30 cellular contexts compared by ENCODE assay signal in genomic region chr2:24935145-24935544, GRCh38.
"Had no signal": no experiment of that assay in that cellular context is flagged by ENCODE, and none has a peak within 500 bp of the region (broad histone marks: within the 10 kb centered on the region; RNA-seq: fewer than 3 reads in every experiment).

No MANE protein-coding gene starts in this region.

- H3K4me2 ChIP-seq: hepatocyte had no signal

- H3K9me3 ChIP-seq: gastrocnemius medialis, heart right ventricle had no signal

- H3K27me3 ChIP-seq: brain microvascular endothelial cell, dorsolateral prefrontal cortex, foreskin keratinocyte, gastrocnemius medialis, heart right ventricle, hepatocyte had no signal

- H2AFZ ChIP-seq: hepatocyte had no signal

- H3K36me3 ChIP-seq: brain microvascular endothelial cell, gastrocnemius medialis, heart right ventricle had no signal

- H3K27me3 Mint-ChIP-seq: activated CD4-positive, alpha-beta memory T cell treated with anti-CD3 and anti-CD28 coated beads for 36 hours; activated CD4-positive, alpha-beta T cell treated with anti-CD3 and anti-CD28 coated beads for 36 hours; activated naive CD8-positive, alpha-beta T cell; activated T-helper 17 cell treated with anti-CD3 and anti-CD28 coated beads, Interleukin-2, amount 50 U/mL, for 72 hours; central memory CD8-positive, alpha-beta T cell had no signal

- DNase-seq: activated CD4-positive, alpha-beta memory T cell treated with anti-CD3 and anti-CD28 coated beads for 36 hours; activated CD4-positive, alpha-beta T cell treated with anti-CD3 and anti-CD28 coated beads for 36 hours; activated CD4-positive, alpha-beta T cell treated with anti-CD3 and anti-CD28 coated beads, Interleukin-2, amount 10 ng/mL, durations not matched to agents 24 days and 14 days; activated CD4-positive, CD25-positive, alpha-beta regulatory T cell; activated CD4-positive, CD25-positive, alpha-beta regulatory T cell treated with anti-CD3 and anti-CD28 coated beads, Interleukin-2, amount 50 U/mL, for 72 hours; activated CD8-positive, alpha-beta T cell treated with anti-CD3 and anti-CD28 coated beads, Interleukin-2, amount 10 ng/mL, durations not matched to agents 7 days and 5 days; activated effector memory CD4-positive, alpha-beta T cell treated with Interleukin-2 at 50 U/mL for 16 hours; activated gamma-delta T cell treated with Interleukin-2 at 50 U/mL for 16 hours; activated naive CD4-positive, alpha-beta T cell treated with anti-CD3 and anti-CD28 coated beads, Interleukin-2, amount 50 U/mL, for 16 hours; activated naive CD4-positive, alpha-beta T cell treated with Interleukin-2 at 50 U/mL for 16 hours; activated T-cell treated with anti-CD3 and anti-CD28 coated beads, Interleukin-2, amount 50 U/mL, for 4 hours; amniotic stem cell; anterior cingulate cortex; brain microvascular endothelial cell; dorsolateral prefrontal cortex; effector memory CD4-positive, alpha-beta T cell; foreskin keratinocyte; gastrocnemius medialis; glutamatergic neuron; heart right ventricle; T-helper 2 cell had no signal

- H3K4me1 Mint-ChIP-seq: activated T-helper 17 cell treated with anti-CD3 and anti-CD28 coated beads, Interleukin-2, amount 50 U/mL, for 72 hours had no signal

- H3K4me3 Mint-ChIP-seq: activated CD4-positive, alpha-beta memory T cell treated with anti-CD3 and anti-CD28 coated beads for 36 hours; activated CD4-positive, alpha-beta T cell treated with anti-CD3 and anti-CD28 coated beads for 36 hours; activated CD4-positive, alpha-beta T cell treated with anti-CD3 and anti-CD28 coated beads, Interleukin-2, amount 10 ng/mL, durations not matched to agents 24 days and 14 days; activated CD8-positive, alpha-beta T cell treated with anti-CD3 and anti-CD28 coated beads, Interleukin-2, amount 10 ng/mL, durations not matched to agents 7 days and 5 days; activated naive CD8-positive, alpha-beta T cell; activated T-cell treated with anti-CD3 and anti-CD28 coated beads, Interleukin-2, amount 50 U/mL, for 4 hours; activated T-helper 17 cell treated with anti-CD3 and anti-CD28 coated beads, Interleukin-2, amount 50 U/mL, for 72 hours; central memory CD8-positive, alpha-beta T cell; dendritic cell treated with granulocyte-macrophage colony-stimulating factor and Interleukin-4, amounts not matched to agents 40 ng/mL and 50 ng/mL, for 4 days; endodermal cell had no signal

- ATAC-seq: activated CD4-positive, alpha-beta T cell treated with anti-CD3 and anti-CD28 coated beads for 36 hours; activated CD8-positive, alpha-beta T cell treated with anti-CD3 and anti-CD28 coated beads, Interleukin-2, amount 10 ng/mL, durations not matched to agents 7 days and 5 days; activated T-cell treated with anti-CD3 and anti-CD28 coated beads, Interleukin-2, amount 50 U/mL, for 4 hours; activated T-helper 17 cell treated with anti-CD3 and anti-CD28 coated beads, Interleukin-2, amount 50 U/mL, for 72 hours; esophagus mucosa; foreskin keratinocyte; gastrocnemius medialis; heart right ventricle had no signal

- H3K79me2 ChIP-seq: hepatocyte had no signal

- H3K36me3 Mint-ChIP-seq: activated CD4-positive, alpha-beta memory T cell treated with anti-CD3 and anti-CD28 coated beads for 36 hours; activated naive CD8-positive, alpha-beta T cell had no signal

- H3K9me3 Mint-ChIP-seq: activated CD4-positive, alpha-beta memory T cell treated with anti-CD3 and anti-CD28 coated beads for 36 hours; activated CD4-positive, alpha-beta T cell treated with anti-CD3 and anti-CD28 coated beads, Interleukin-2, amount 10 ng/mL, durations not matched to agents 24 days and 14 days; activated T-cell treated with anti-CD3 and anti-CD28 coated beads, Interleukin-2, amount 50 U/mL, for 4 hours; activated T-helper 17 cell treated with anti-CD3 and anti-CD28 coated beads, Interleukin-2, amount 50 U/mL, for 72 hours; central memory CD8-positive, alpha-beta T cell; dendritic cell treated with granulocyte-macrophage colony-stimulating factor and Interleukin-4, amounts not matched to agents 40 ng/mL and 50 ng/mL, for 4 days; endodermal cell had no signal

- H3K27ac ChIP-seq: brain microvascular endothelial cell, coronary artery, dorsolateral prefrontal cortex, foreskin keratinocyte, gastrocnemius medialis, heart right ventricle, hepatocyte had no signal

- FAIRE-seq: astrocyte had no signal

- H3K27ac Mint-ChIP-seq: activated CD4-positive, alpha-beta memory T cell treated with anti-CD3 and anti-CD28 coated beads for 36 hours; activated CD4-positive, alpha-beta T cell treated with anti-CD3 and anti-CD28 coated beads for 36 hours; activated CD4-positive, alpha-beta T cell treated with anti-CD3 and anti-CD28 coated beads, Interleukin-2, amount 10 ng/mL, durations not matched to agents 24 days and 14 days; activated CD8-positive, alpha-beta T cell treated with anti-CD3 and anti-CD28 coated beads, Interleukin-2, amount 10 ng/mL, durations not matched to agents 7 days and 5 days; activated naive CD8-positive, alpha-beta T cell; activated T-helper 17 cell treated with anti-CD3 and anti-CD28 coated beads, Interleukin-2, amount 50 U/mL, for 72 hours; dendritic cell treated with granulocyte-macrophage colony-stimulating factor and Interleukin-4, amounts not matched to agents 40 ng/mL and 50 ng/mL, for 4 days; endodermal cell had no signal

- H3K4me3 ChIP-seq: coronary artery, dorsolateral prefrontal cortex, gastrocnemius medialis, heart right ventricle, hepatocyte had no signal
